1 cellular context compared by ENCODE assay signal in the genomic region with DNA sequence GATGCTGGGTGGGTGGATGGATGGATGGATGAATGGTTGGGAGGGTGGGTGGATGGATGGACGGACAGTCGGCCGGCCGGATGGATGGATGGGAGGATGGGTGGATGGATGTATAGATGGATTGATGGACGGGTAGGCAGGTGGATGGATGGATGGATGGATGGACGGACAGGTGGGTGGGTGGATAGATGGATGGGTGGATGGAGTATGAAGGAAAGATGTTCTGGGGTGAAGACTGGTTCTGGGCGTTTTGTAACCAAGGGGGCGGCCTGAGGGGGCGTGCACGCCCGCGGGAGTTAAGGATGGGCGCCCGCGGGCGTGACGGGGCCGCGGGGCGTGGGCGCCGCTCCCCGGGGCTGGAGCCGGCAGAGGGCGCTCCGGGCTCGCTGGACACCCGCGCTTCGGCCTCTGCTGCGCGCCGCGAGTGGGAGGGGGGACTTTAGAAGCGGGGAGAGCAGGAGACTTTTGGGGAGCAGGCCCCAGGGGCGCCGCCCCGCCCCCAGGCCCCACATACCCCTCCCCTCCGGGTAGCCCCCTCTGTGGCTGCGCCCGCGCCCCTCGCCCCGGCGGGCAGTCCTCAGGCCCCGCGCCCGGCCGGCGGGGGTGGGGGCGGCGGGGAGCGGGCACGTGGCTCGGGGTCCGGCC.
TF ChIP-seq lines count a peak whose summit lies in the region.

Gene NECAB2 (plus strand): TSS at position 407 of the 645 bp plus-strand sequence. CDS start 405 bp downstream, outside the sequence.

TF ChIP-seq in H1, 55 proteins besides CTCF, POLR2A, EP300 and RAD21:
- no peak for TF ChIP-seq USF2 (IDR thresholded peaks at IDR 0.05; ENCODE audit: low read length)
- no peak for TF ChIP-seq KDM5A (IDR thresholded peaks at IDR 0.05; ENCODE audit: low read length)
- no peak for TF ChIP-seq ZNF274 (IDR thresholded peaks at IDR 0.05; ENCODE audit: borderline replicate concordance, extremely low read depth, low read length)
- no peak for TF ChIP-seq SP1 (IDR thresholded peaks at IDR 0.05; ENCODE audit: low read depth, low read length)
- TF ChIP-seq GABPA (IDR thresholded peaks at IDR 0.05; ENCODE audit: borderline replicate concordance, insufficient read depth, low read length) = no peak
- TF ChIP-seq RBBP5 (IDR thresholded peaks at IDR 0.05; ENCODE audit: borderline replicate concordance, low read depth, low read length) = no peak
- TF ChIP-seq CBX5 (IDR thresholded peaks at IDR 0.05; ENCODE audit: low read depth, low read length) = no peak
- TF ChIP-seq EGR1 (IDR thresholded peaks at IDR 0.05; ENCODE audit: borderline replicate concordance, low read depth, low read length) = peak; percentile 66; the same call in 1 of the 2 replicates
- no peak for TF ChIP-seq BCL11A (IDR thresholded peaks at IDR 0.05; ENCODE audit: low read depth in 2 of 2, low read length in 2 of 2)
- TF ChIP-seq KDM1A (IDR thresholded peaks at IDR 0.05; ENCODE audit: borderline replicate concordance, low read length) = no peak
- no peak for TF ChIP-seq TEAD4 (IDR thresholded peaks at IDR 0.05; ENCODE audit: low read depth, low read length)
- no peak for TF ChIP-seq MAX (IDR thresholded peaks at IDR 0.05)
- TF ChIP-seq YY1 (IDR thresholded peaks at IDR 0.05; ENCODE audit: low read depth, low read length) = no peak
- peak; percentile 55 to 89; a peak in 2 of 4 replicates for TF ChIP-seq HDAC2 (IDR thresholded peaks at IDR 0.05; ENCODE audit: borderline replicate concordance in 1 of 2, low read depth in 2 of 2, low read length in 2 of 2)
- TF ChIP-seq EZH2 (IDR thresholded peaks at IDR 0.05; ENCODE audit: low read depth, low read length, severe bottlenecking) = no peak
- no peak for TF ChIP-seq CREB1 (IDR thresholded peaks at IDR 0.05)
- TF ChIP-seq MAFK (IDR thresholded peaks at IDR 0.05; ENCODE audit: low read depth, low read length) = no peak
- TF ChIP-seq NRF1 (IDR thresholded peaks at IDR 0.05; ENCODE audit: low read depth, low read length) = no peak
- no peak for TF ChIP-seq RXRA (IDR thresholded peaks at IDR 0.05; ENCODE audit: insufficient read depth, low read depth, low read length)
- no peak for TF ChIP-seq FOSL1 (IDR thresholded peaks at IDR 0.05; ENCODE audit: insufficient read depth, low read depth, low read length)
- peak; percentile 85 for TF ChIP-seq BACH1 (IDR thresholded peaks at IDR 0.05; ENCODE audit: low read length)
- TF ChIP-seq SIN3A (conservative IDR thresholded peaks at IDR 0.05 in 1 of 2, IDR thresholded peaks at IDR 0.05 in 1 of 2; ENCODE audit: low read depth in 1 of 2, low read length in 2 of 2) = no peak
- no peak for TF ChIP-seq PHF8 (conservative IDR thresholded peaks at IDR 0.05; ENCODE audit: low read depth, low read length)
